ENCODE assay signal across 18 cellular contexts in the genomic region with DNA sequence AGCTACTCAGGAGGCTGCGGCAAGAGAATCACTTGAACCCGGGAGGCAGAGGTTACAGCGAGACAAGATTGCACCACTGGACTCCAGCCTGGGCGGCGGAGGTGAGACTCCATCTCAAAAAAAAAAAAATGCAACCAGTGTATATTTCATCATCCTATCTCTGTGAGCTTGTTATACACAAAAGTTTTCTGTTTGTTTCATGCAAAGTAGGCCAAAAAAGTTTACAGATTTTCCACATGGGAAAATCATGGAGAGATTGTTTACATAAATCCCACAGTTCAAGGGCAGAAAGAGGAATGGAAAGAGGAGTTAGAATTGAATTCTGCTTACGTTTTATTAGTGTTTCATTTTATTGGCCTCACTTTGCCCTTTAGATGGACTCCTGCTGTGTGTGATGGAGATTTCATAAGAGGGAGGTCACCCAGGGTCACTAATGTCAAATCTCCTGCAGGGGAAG. TPM values are rescaled to one million over a fixed set of nuclear protein-coding genes. Genes with fewer than 3 reads are reported as not detected.
A peak's percentile ranks its signal among the peaks of the same experiment; 100 is the strongest.
DNase-seq lines count a peak whose midpoint lies in the region; ATAC-seq and TF ChIP-seq lines count a peak whose summit lies in the region.
"Had no signal": no experiment of that assay in that cellular context is flagged by ENCODE, and none has a peak within 500 bp of the region (broad histone marks: within the 10 kb centered on the region; RNA-seq: fewer than 3 reads in every experiment).

No MANE protein-coding gene starts in this region.

- DNase-seq in right cardiac atrium, result peak in 2 of 3 donors; percentile 4 to 21
- DNase-seq in cardiac septum (ENCODE audit: low spot score), result no peak
- no peak for DNase-seq in endothelial cell (ENCODE audit: low spot score)
- peak; percentile 34 for DNase-seq in osteoblast (ENCODE audit: insufficient read length, low spot score, missing footprints)
- DNase-seq in G401 (ENCODE audit: low spot score), result no peak
- DNase-seq in activated CD4-positive, alpha-beta T cell treated with anti-CD3 and anti-CD28 coated beads for 1 hour, result no peak
- DNase-seq: C1 segment of cervical spinal cord; Calu3; CD4-positive, alpha-beta memory T cell; COR-L47; DMS53; DMS79 treated with DMSO at 0.1 percent for 48 hours; GM23248; H9; HFFc6 had no signal

- H3K4me3 ChIP-seq in right cardiac atrium (ENCODE audit: low read length), result no peak overlapping the region
- no peak overlapping the region for H3K4me3 ChIP-seq in liver (ENCODE audit: low read depth in 1 of 3, low read length in 3 of 3)
- no peak overlapping the region for H3K4me3 ChIP-seq in osteoblast (ENCODE audit: insufficient read depth, low read length)
- H3K4me3 ChIP-seq in gastroesophageal sphincter, result no peak overlapping the region
- H3K4me3 ChIP-seq: GM23248 had no signal

- H3K4me1 ChIP-seq in right cardiac atrium (ENCODE audit: control insufficient read depth, insufficient read depth, low read length) (no peaks in the 10 kb centered on the region), liver (ENCODE audit: control insufficient read depth in 4 of 4, insufficient read depth in 4 of 4, low read length in 3 of 4) (peaks cover 2 to 11% (median 8%) of the 10 kb centered on the region in 4 donors), osteoblast (ENCODE audit: insufficient read depth, low read length) (no peaks in the 10 kb centered on the region), gastroesophageal sphincter (peaks cover 0 to 18% (median 0%) of the 10 kb centered on the region in 3 donors)

- H3K4me3 Mint-ChIP-seq in endothelial cell (ENCODE audit: unreplicated experiment), result peak overlapping the region; percentile 66
- H3K4me3 Mint-ChIP-seq: CD4-positive, alpha-beta memory T cell; H9; HFFc6 had no signal

- in situ Hi-C loops in G401 (cut with HindIII; ENCODE audit: low sequenced_read_pairs), result no loop called here

- H3K27me3 ChIP-seq in right cardiac atrium (ENCODE audit: control insufficient read depth, insufficient read depth), result no peaks in the 10 kb centered on the region
- H3K27me3 ChIP-seq in liver (ENCODE audit: control insufficient read depth in 4 of 4, insufficient read depth in 4 of 4, low read length in 3 of 4), result no peaks in the 10 kb centered on the region
- no peaks in the 10 kb centered on the region for H3K27me3 ChIP-seq in osteoblast (ENCODE audit: insufficient read depth, low read length)
- H3K27me3 ChIP-seq in gastroesophageal sphincter, result no peaks in the 10 kb centered on the region

- no peak for TF ChIP-seq CTCF in endothelial cell (IDR thresholded peaks at IDR 0.05; ENCODE audit: unreplicated experiment)
- no peak for TF ChIP-seq CTCF in liver (IDR thresholded peaks at IDR 0.05; ENCODE audit: low read depth, low read length, missing input control)
- no peak for TF ChIP-seq CTCF in osteoblast (IDR thresholded peaks at IDR 0.05; ENCODE audit: extremely low read depth, low read depth, low read length)
- TF ChIP-seq CTCF in gastroesophageal sphincter (IDR thresholded peaks at IDR 0.05), result no peak

- TF ChIP-seq RAD21 in liver (IDR thresholded peaks at IDR 0.05), result peak in 1 of 2 donors; percentile 46

- H3K9me3 Mint-ChIP-seq in endothelial cell (ENCODE audit: unreplicated experiment), result no peaks in the 10 kb centered on the region
- H3K9me3 Mint-ChIP-seq: CD4-positive, alpha-beta memory T cell; H9; HFFc6 had no signal

- H3K4me1 Mint-ChIP-seq in endothelial cell (ENCODE audit: unreplicated experiment), result no peaks in the 10 kb centered on the region
- H3K4me1 Mint-ChIP-seq: H9 had no signal

- peaks cover 41% of the 10 kb centered on the region for H3K36me3 Mint-ChIP-seq in endothelial cell (ENCODE audit: low read depth, unreplicated experiment)

- H3K27ac ChIP-seq in right cardiac atrium (ENCODE audit: low read length) (no peak overlapping the region), liver (ENCODE audit: low read depth in 1 of 2, low read length in 2 of 2) (peak overlapping the region; percentile 20 to 43), osteoblast (ENCODE audit: low read depth, low read length) (no peak overlapping the region), gastroesophageal sphincter (no peak overlapping the region)
- H3K27ac ChIP-seq: GM23248 had no signal

- ATAC-seq in right cardiac atrium (no peak), gastroesophageal sphincter (no peak)
- ATAC-seq: HCT116 had no signal

- H3K27me3 Mint-ChIP-seq in endothelial cell (ENCODE audit: unreplicated experiment), result peaks cover 5% of the 10 kb centered on the region
- H3K27me3 Mint-ChIP-seq: CD4-positive, alpha-beta memory T cell had no signal

- H3K27ac Mint-ChIP-seq in endothelial cell (ENCODE audit: unreplicated experiment), result no peak overlapping the region
- H3K27ac Mint-ChIP-seq: H9, HFFc6 had no signal

- H3K9ac ChIP-seq in liver (ENCODE audit: low read depth in 1 of 2, low read length in 2 of 2), result no peak overlapping the region
- H3K9ac ChIP-seq: GM23248 had no signal

- intact Hi-C loops in right cardiac atrium (cut with DNase I) (no loop called here), cardiac septum (cut with DNase I) (no loop called here)

- TF ChIP-seq EP300 in gastroesophageal sphincter (IDR thresholded peaks at IDR 0.05), result no peak

- no peak overlapping the region for H3K4me2 ChIP-seq in osteoblast (ENCODE audit: insufficient read depth, low read length)

- peaks cover 10 to 56% (median 23%) of the 10 kb centered on the region in 4 donors for H3K36me3 ChIP-seq in liver (ENCODE audit: control insufficient read depth in 4 of 4, insufficient read depth in 3 of 4, low read depth in 1 of 4, low read length in 3 of 4)
- peaks cover 31% of the 10 kb centered on the region for H3K36me3 ChIP-seq in osteoblast (ENCODE audit: insufficient read depth, low read length)
- peaks cover 0 to 100% of the 10 kb centered on the region in 2 donors for H3K36me3 ChIP-seq in gastroesophageal sphincter

- 92% methylated on average over 6 of the region's 6 CpGs for WGBS in right cardiac atrium
- 43% methylated on average over 6 of the region's 6 CpGs for WGBS in liver
- WGBS in gastroesophageal sphincter (ENCODE audit: low coverage in 1 of 2), 2 donors, result 75 to 97% methylated on average over 6 of the region's 6 CpGs

- TF ChIP-seq POLR2A in gastroesophageal sphincter (IDR thresholded peaks at IDR 0.05), result no peak

- no peak overlapping the region for H2AFZ ChIP-seq in osteoblast (ENCODE audit: low read length)
- H2AFZ ChIP-seq: GM23248 had no signal

- no peaks in the 10 kb centered on the region for H4K20me1 ChIP-seq in osteoblast (ENCODE audit: insufficient read depth, low read length)

- no peaks in the 10 kb centered on the region for H3K9me3 ChIP-seq in right cardiac atrium (ENCODE audit: control insufficient read depth, low read length)
- no peaks in the 10 kb centered on the region for H3K9me3 ChIP-seq in liver (ENCODE audit: control insufficient read depth in 4 of 4, low read length in 3 of 4)
- no peaks in the 10 kb centered on the region for H3K9me3 ChIP-seq in osteoblast (ENCODE audit: low read depth, low read length)
- no peaks in the 10 kb centered on the region for H3K9me3 ChIP-seq in gastroesophageal sphincter

- H3K79me2 ChIP-seq in osteoblast (ENCODE audit: insufficient read depth, low read length), result no peaks in the 10 kb centered on the region

TF ChIP-seq in liver, 16 proteins besides CTCF, POLR2A, EP300 and RAD21 (continues in another document):
- peak; percentile 88 for TF ChIP-seq SP1 (IDR thresholded peaks at IDR 0.05)
- TF ChIP-seq EGR1 (IDR thresholded peaks at IDR 0.05; ENCODE audit: low read depth in 2 of 2), result peak; percentile 23 to 65
- TF ChIP-seq, protein P1, sequence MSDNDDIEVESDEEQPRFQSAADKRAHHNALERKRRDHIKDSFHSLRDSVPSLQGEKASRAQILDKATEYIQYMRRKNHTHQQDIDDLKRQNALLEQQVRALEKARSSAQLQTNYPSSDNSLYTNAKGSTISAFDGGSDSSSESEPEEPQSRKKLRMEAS (IDR thresholded peaks at IDR 0.05), result no peak
- TF ChIP-seq GABPA (IDR thresholded peaks at IDR 0.05 in 1 of 2, conservative IDR thresholded peaks at IDR 0.05 in 1 of 2), result no peak
- TF ChIP-seq NR2F2 (IDR thresholded peaks at IDR 0.05), result no peak
- TF ChIP-seq, protein P2, sequence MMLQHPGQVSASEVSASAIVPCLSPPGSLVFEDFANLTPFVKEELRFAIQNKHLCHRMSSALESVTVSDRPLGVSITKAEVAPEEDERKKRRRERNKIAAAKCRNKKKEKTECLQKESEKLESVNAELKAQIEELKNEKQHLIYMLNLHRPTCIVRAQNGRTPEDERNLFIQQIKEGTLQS (IDR thresholded peaks at IDR 0.05), result peak; percentile 91

RNA-seq across cellular contexts. Expression of a gene that starts 24.7 kb away (rescaled TPM):
- 10 to 100 TPM; 67.4 to 99.6 (median 77.1) TPM for total RNA-seq in right cardiac atrium
- polyA plus RNA-seq in right cardiac atrium, result 79.1 TPM
- total RNA-seq in cardiac septum, result 49.8 TPM
- 88.7 TPM for total RNA-seq in endothelial cell (ENCODE audit: unreplicated experiment)
- total RNA-seq in liver, result 10 to 100 TPM; 24.8 to 87.5 TPM
- 10 to 100 TPM; 19.8 to 27.6 TPM for polyA plus RNA-seq in liver
- total RNA-seq in osteoblast, result 34.4 and 36.8 TPM in 2 replicates
- total RNA-seq in G401 (2014; rRNA removed; shearing (Covaris generic)), result 16.5 and 34.0 TPM in 2 replicates
- total RNA-seq in gastroesophageal sphincter, result 10 to 100 TPM; 30.4 to 78.1 (median 44.9) TPM

RNA-seq across cellular contexts. Expression of a gene that starts 32.7 kb away (rescaled TPM):
- total RNA-seq in right cardiac atrium, result 10 to 100 TPM; 31.0 to 34.7 (median 33.5) TPM
- polyA plus RNA-seq in right cardiac atrium, result 20.8 TPM
- 37.4 TPM for total RNA-seq in cardiac septum
- total RNA-seq in endothelial cell (ENCODE audit: unreplicated experiment), result 75.7 TPM
- total RNA-seq in liver, result 10 to 100 TPM; 25.9 to 44.0 TPM
- polyA plus RNA-seq in liver, result 10 to 100 TPM; 23.2 to 45.6 TPM
- 72.4 and 75.1 TPM in 2 replicates for total RNA-seq in osteoblast
- total RNA-seq in G401 (2014; rRNA removed; shearing (Covaris generic)), result 48.7 and 64.5 TPM in 2 replicates
- total RNA-seq in gastroesophageal sphincter, result 10 to 100 TPM; 53.8 to 78.5 (median 59.4) TPM

RNA-seq across cellular contexts. Expression of a gene that starts 36.3 kb away (rescaled TPM):
- total RNA-seq in right cardiac atrium (10 to 100 TPM; 35.7 to 69.1 (median 41.6) TPM), cardiac septum (40.2 TPM), endothelial cell (ENCODE audit: unreplicated experiment) (64.3 TPM), liver (10 to 100 TPM; 13.4 to 16.2 TPM), osteoblast (26.8 and 29.3 TPM in 2 replicates), gastroesophageal sphincter (10 to 100 TPM; 35.1 to 63.4 (median 52.6) TPM)
- polyA plus RNA-seq in right cardiac atrium (19.9 TPM), liver (1 to 10 TPM; 3.1 to 8.3 TPM)
- 52.8 and 57.7 TPM in 2 replicates for total RNA-seq in G401 (2014; rRNA removed; shearing (Covaris generic))

Comparison
In these comparisons a context has a peak if more than half of its experiments do, and no peak if none do; other contexts are left out.
1. DNase-seq: peak in right cardiac atrium (2 of 3) and osteoblast (single experiment); none in cardiac septum (single experiment), endothelial cell (single experiment), G401 (single experiment) and activated CD4-positive, alpha-beta T cell treated with anti-CD3 and anti-CD28 coated beads for 1 hour (single experiment).
2. H3K27ac ChIP-seq: peak in liver (2 of 2); none in right cardiac atrium (single experiment), osteoblast (single experiment) and gastroesophageal sphincter (0 of 4).